8 cellular contexts compared by ENCODE assay signal in genomic region chr12:109310247-109311125, GRCh38. TPM values are rescaled to one million over a fixed set of nuclear protein-coding genes. Genes with fewer than 3 reads are reported as not detected.
A peak's percentile ranks its signal among the peaks of the same experiment; 100 is the strongest.
DNase-seq lines count a peak whose midpoint lies in the region; ATAC-seq and TF ChIP-seq lines count a peak whose summit lies in the region.

No MANE protein-coding gene starts in this region.

- no peaks in the 10 kb centered on the region for H3K9me3 ChIP-seq in tibial artery

- peaks cover 100% of the 10 kb centered on the region for H3K27me3 Mint-ChIP-seq in Calu3 (ENCODE audit: unreplicated experiment)
- H3K27me3 Mint-ChIP-seq in activated CD4-positive, alpha-beta memory T cell treated with anti-CD3 and anti-CD28 coated beads, Interleukin-2, amount 10 ng/mL, durations not matched to agents 7 days and 5 days = peaks cover 65% of the 10 kb centered on the region

- no TSS peak for BruUV-seq in Calu3 (replicated peaks; lab: Mats Ljungman, UMichigan)

- H3K4me1 Mint-ChIP-seq in Calu3 (ENCODE audit: low read depth, unreplicated experiment) = peaks cover 19% of the 10 kb centered on the region
- peaks cover 9% of the 10 kb centered on the region for H3K4me1 Mint-ChIP-seq in activated CD4-positive, alpha-beta memory T cell treated with anti-CD3 and anti-CD28 coated beads, Interleukin-2, amount 10 ng/mL, durations not matched to agents 7 days and 5 days

- H3K36me3 Mint-ChIP-seq in Calu3 (ENCODE audit: insufficient read depth, unreplicated experiment) = peaks cover 14% of the 10 kb centered on the region
- H3K36me3 Mint-ChIP-seq in activated CD4-positive, alpha-beta memory T cell treated with anti-CD3 and anti-CD28 coated beads, Interleukin-2, amount 10 ng/mL, durations not matched to agents 7 days and 5 days (ENCODE audit: low read depth) = no peaks in the 10 kb centered on the region

- POLR2A ChIA-PET in activated CD4-positive, alpha-beta memory T cell treated with anti-CD3 and anti-CD28 coated beads, Interleukin-2, amount 10 ng/mL, durations not matched to agents 7 days and 5 days (lab: Charles Lee) = no interaction called here

- H3K4me3 ChIP-seq in NB4 (ENCODE audit: low read depth, low read length) (peak overlapping the region; percentile 59), tibial artery (peak overlapping the region; percentile 37 to 52)

- no peak for TF ChIP-seq CTCF in Calu3 (IDR thresholded peaks at IDR 0.05; ENCODE audit: unreplicated experiment)
- no peak for TF ChIP-seq CTCF in NB4 (IDR thresholded peaks at IDR 0.05; ENCODE audit: low read depth, low read length)
- no peak for TF ChIP-seq CTCF in tibial artery (IDR thresholded peaks at IDR 0.05)

- ATAC-seq in left colon = peak; percentile 24

- H3K27ac Mint-ChIP-seq in Calu3 (ENCODE audit: unreplicated experiment) = no peak overlapping the region
- H3K27ac Mint-ChIP-seq in activated CD4-positive, alpha-beta memory T cell treated with anti-CD3 and anti-CD28 coated beads, Interleukin-2, amount 10 ng/mL, durations not matched to agents 7 days and 5 days = no peak overlapping the region

- intact Hi-C loops in Calu3 (cut with micrococcal nuclease; ENCODE audit: unreplicated experiment) = no loop called here
- intact Hi-C loops in left colon (cut with DNase I, micrococcal nuclease) = no loop called here
- intact Hi-C loops in tibial artery (cut with DNase I; ENCODE audit: low total_unique reads) = no loop called here

- TF ChIP-seq POLR2A in NB4 (IDR thresholded peaks at IDR 0.05; ENCODE audit: extremely low read depth, insufficient read length) = no peak

- peaks cover 0 to 73% of the 10 kb centered on the region in 2 donors for H3K27me3 ChIP-seq in tibial artery

- H3K27ac ChIP-seq in tibial artery = no peak overlapping the region

- peak overlapping the region; percentile 78 for H3K4me3 Mint-ChIP-seq in Calu3 (ENCODE audit: low read depth, unreplicated experiment)
- peak overlapping the region; percentile 56 for H3K4me3 Mint-ChIP-seq in activated CD4-positive, alpha-beta memory T cell treated with anti-CD3 and anti-CD28 coated beads, Interleukin-2, amount 10 ng/mL, durations not matched to agents 7 days and 5 days

- no peaks in the 10 kb centered on the region for H3K9me3 Mint-ChIP-seq in Calu3 (ENCODE audit: low read depth, unreplicated experiment)
- H3K9me3 Mint-ChIP-seq in activated CD4-positive, alpha-beta memory T cell treated with anti-CD3 and anti-CD28 coated beads, Interleukin-2, amount 10 ng/mL, durations not matched to agents 7 days and 5 days = no peaks in the 10 kb centered on the region

- DNase-seq in Calu3 (no peak), NB4 (ENCODE audit: low read depth) (peak; percentile 61), left colon (peak in 1 of 2 donors; percentile 12), tibial artery (no peak), inferior parietal cortex (ENCODE audit: extremely low spot score) (no peak), HPDE6-E6E7 (ENCODE audit: extremely low spot score) (no peak)
- no peak for DNase-seq in activated CD4-positive, alpha-beta memory T cell treated with anti-CD3 and anti-CD28 coated beads, Interleukin-2, amount 10 ng/mL, durations not matched to agents 7 days and 5 days
- no peak for DNase-seq in stimulated activated CD4-positive, alpha-beta T cell treated with anti-CD3 and anti-CD28 coated beads, Interleukin-4, amount 100 ng/mL, for 24 hours

- CTCF ChIA-PET in Calu3 (lab: Charles Lee) = no interaction called here
- CTCF ChIA-PET in activated CD4-positive, alpha-beta memory T cell treated with anti-CD3 and anti-CD28 coated beads, Interleukin-2, amount 10 ng/mL, durations not matched to agents 7 days and 5 days (lab: Charles Lee) = no interaction called here

- peaks cover 0 to 22% (median 16%) of the 10 kb centered on the region in 4 donors for H3K4me1 ChIP-seq in tibial artery

- no peaks in the 10 kb centered on the region for H3K36me3 ChIP-seq in tibial artery

RNA-seq across cellular contexts. Expression of gene FOXN4, which starts 1.4 kb away (rescaled TPM):
- total RNA-seq in Calu3 (2022) (not detected in 2 replicates), left colon (not detected)
- not detected for total RNA-seq in activated CD4-positive, alpha-beta memory T cell treated with anti-CD3 and anti-CD28 coated beads, Interleukin-2, amount 10 ng/mL, durations not matched to agents 7 days and 5 days

RNA-seq across cellular contexts. Expression of gene MYO1H, which starts 37.2 kb away (rescaled TPM):
- total RNA-seq in Calu3 (2022) = not detected in 2 replicates
- not detected for total RNA-seq in activated CD4-positive, alpha-beta memory T cell treated with anti-CD3 and anti-CD28 coated beads, Interleukin-2, amount 10 ng/mL, durations not matched to agents 7 days and 5 days
- under 1 TPM; 0.20 to 0.31 TPM for total RNA-seq in left colon
